ENCODE assay signal across 3 cellular contexts in genomic region chr7:47582748-47583740, GRCh38.
TF ChIP-seq lines count a peak whose summit lies in the region.

No MANE protein-coding gene starts in this region.

TF ChIP-seq in HepG2, 621 proteins besides CTCF, POLR2A, EP300 and RAD21:
- TF ChIP-seq HNF1A (IDR thresholded peaks at IDR 0.05; ENCODE audit: low read depth), result no peak
- TF ChIP-seq HNF1A (CRISPR knock-in tag; IDR thresholded peaks at IDR 0.05; ENCODE audit: borderline replicate concordance), result 0 out of 2 replicates have a peak, but pooled peaks have one; percentile 11
- 0 out of 2 replicates have a peak, but pooled peaks have one; percentile 21 for TF ChIP-seq BCL6 (CRISPR knock-in tag; IDR thresholded peaks at IDR 0.05)
- TF ChIP-seq ZBTB33 (CRISPR knock-in tag; IDR thresholded peaks at IDR 0.05), result peak; percentile 77
- TF ChIP-seq ZNF383 (CRISPR knock-in tag; IDR thresholded peaks at IDR 0.05; ENCODE audit: borderline replicate concordance), result no peak
- TF ChIP-seq SALL1 (CRISPR knock-in tag; IDR thresholded peaks at IDR 0.05), result 0 out of 2 replicates have a peak, but pooled peaks have one; percentile 8
- TF ChIP-seq ZMYM3 (CRISPR knock-in tag; IDR thresholded peaks at IDR 0.05), result no peak

TF ChIP-seq in H1, 55 proteins besides CTCF, POLR2A, EP300 and RAD21:
- TF ChIP-seq CTBP2 (IDR thresholded peaks at IDR 0.05; ENCODE audit: borderline replicate concordance, insufficient read depth, insufficient read length, low read length), result no peak
- no peak for TF ChIP-seq SIRT6 (IDR thresholded peaks at IDR 0.05; ENCODE audit: low read length)
- TF ChIP-seq ASH2L (IDR thresholded peaks at IDR 0.05; ENCODE audit: low read length), result no peak
- no peak for TF ChIP-seq TBP (IDR thresholded peaks at IDR 0.05; ENCODE audit: low read depth, low read length)
- TF ChIP-seq YY1 (IDR thresholded peaks at IDR 0.05; ENCODE audit: low read depth, low read length), result no peak
- no peak for TF ChIP-seq RNF2 (IDR thresholded peaks at IDR 0.05; ENCODE audit: borderline replicate concordance, low read depth, low read length, missing control alignments, poor library complexity, severe bottlenecking)
- no peak for TF ChIP-seq SP4 (IDR thresholded peaks at IDR 0.05; ENCODE audit: low read length)
- no peak for TF ChIP-seq SIX5 (IDR thresholded peaks at IDR 0.05; ENCODE audit: low read depth, low read length)
- TF ChIP-seq RFX5 (IDR thresholded peaks at IDR 0.05; ENCODE audit: borderline replicate concordance, low read depth, low read length), result no peak
- no peak for TF ChIP-seq ZNF274 (IDR thresholded peaks at IDR 0.05; ENCODE audit: borderline replicate concordance, extremely low read depth, low read length)
- TF ChIP-seq FOSL1 (IDR thresholded peaks at IDR 0.05; ENCODE audit: insufficient read depth, low read depth, low read length), result no peak
- TF ChIP-seq GABPA (IDR thresholded peaks at IDR 0.05; ENCODE audit: borderline replicate concordance, insufficient read depth, low read length), result no peak
- TF ChIP-seq SRF (IDR thresholded peaks at IDR 0.05; ENCODE audit: low read depth, low read length), result no peak
- TF ChIP-seq CEBPB (IDR thresholded peaks at IDR 0.05; ENCODE audit: low read depth, low read length), result no peak
- TF ChIP-seq USF2 (IDR thresholded peaks at IDR 0.05; ENCODE audit: low read length), result no peak
- TF ChIP-seq SP2 (IDR thresholded peaks at IDR 0.05; ENCODE audit: low read length), result no peak
- TF ChIP-seq BRCA1 (IDR thresholded peaks at IDR 0.05; ENCODE audit: low read depth, low read length), result no peak
- TF ChIP-seq ATF2 (IDR thresholded peaks at IDR 0.05; ENCODE audit: low read length), result no peak

TF ChIP-seq in SK-N-SH, 30 proteins besides CTCF, POLR2A, EP300 and RAD21:
- TF ChIP-seq USF2 (IDR thresholded peaks at IDR 0.05; ENCODE audit: borderline replicate concordance, low read depth, low read length), result no peak
- TF ChIP-seq NRF1 (IDR thresholded peaks at IDR 0.05; ENCODE audit: low read depth, low read length), result no peak
- TF ChIP-seq FOSL2 (IDR thresholded peaks at IDR 0.05; ENCODE audit: borderline replicate concordance, low read depth), result no peak
- no peak for TF ChIP-seq IRF3 (IDR thresholded peaks at IDR 0.05; ENCODE audit: low read depth, low read length)
- no peak for TF ChIP-seq RCOR1 (IDR thresholded peaks at IDR 0.05; ENCODE audit: low read length)
- no peak for TF ChIP-seq TEAD4 (IDR thresholded peaks at IDR 0.05; ENCODE audit: borderline replicate concordance, insufficient read depth)
- TF ChIP-seq MEF2A (IDR thresholded peaks at IDR 0.05; ENCODE audit: borderline replicate concordance, low read depth), result no peak
- no peak for TF ChIP-seq GATA2 (CRISPR knock-in tag; IDR thresholded peaks at IDR 0.05)
- no peak for TF ChIP-seq MXI1 (IDR thresholded peaks at IDR 0.05; ENCODE audit: low read depth, low read length)
- TF ChIP-seq MAX (IDR thresholded peaks at IDR 0.05; ENCODE audit: low read depth), result no peak
- TF ChIP-seq EZH2phosphoT487 (IDR thresholded peaks at IDR 0.05; ENCODE audit: borderline replicate concordance, low read depth), result no peak
